10 cellular contexts compared by ENCODE assay signal in the genomic region with DNA sequence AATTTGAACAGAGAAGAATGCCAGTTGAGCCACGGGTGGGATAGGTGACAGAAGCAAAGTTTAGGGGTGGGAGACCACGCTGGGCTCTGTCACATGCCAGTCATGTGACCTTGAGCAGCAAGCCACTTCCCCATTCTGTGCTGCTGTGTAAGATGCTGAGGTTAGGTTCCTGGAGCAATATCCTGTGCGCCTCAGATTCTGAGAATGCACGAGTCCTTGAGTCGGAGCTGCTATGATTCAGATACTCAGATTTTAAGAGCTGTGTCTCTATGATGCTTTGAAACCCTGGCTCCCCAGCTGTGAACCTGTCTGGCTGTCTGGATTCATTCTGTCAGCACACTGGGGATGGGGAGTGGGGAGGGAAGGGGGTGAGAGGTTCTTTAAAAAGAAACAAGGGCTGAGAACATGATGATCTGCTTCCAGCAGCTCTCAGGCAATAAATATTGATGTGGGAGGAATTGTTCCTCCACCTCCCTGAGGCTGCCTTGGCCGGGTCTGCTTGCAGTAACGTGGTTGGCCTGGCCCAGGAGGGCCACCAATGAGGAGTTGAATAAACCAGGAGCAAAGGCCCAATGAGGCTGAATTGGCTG. TPM values are rescaled to one million over a fixed set of nuclear protein-coding genes. Genes with fewer than 3 reads are reported as not detected.
DNase-seq lines count a peak whose midpoint lies in the region; ATAC-seq and TF ChIP-seq lines count a peak whose summit lies in the region.
"Had no signal": no experiment of that assay in that cellular context is flagged by ENCODE, and none has a peak within 500 bp of the region (broad histone marks: within the 10 kb centered on the region; RNA-seq: fewer than 3 reads in every experiment).

No MANE protein-coding gene starts in this region.

- no peaks in the 10 kb centered on the region for H3K27me3 ChIP-seq in testis

- no peak overlapping the region for H3K4me3 ChIP-seq in testis

- intact Hi-C loops in activated T-helper 1 cell treated with anti-CD3 and anti-CD28 coated beads, Interleukin-12 subunit alpha, Interleukin-12 subunit beta, Interleukin-2, Interleukin-4 antibody, amounts not matched to agents 30 ng/mL and 10 ng/mL and 1 ng/mL, durations not matched to agents 14 hours and 24 hours and 36 hours (cut with micrococcal nuclease), result loop anchor here (1.0 to 2.0 kb wide), 2 partner anchors 30 to 39 kb away; no protein-coding TSS in a partner anchor
- intact Hi-C loops in testis (cut with DNase I; ENCODE audit: low total_unique reads), result no loop called here

- DNase-seq in activated naive CD4-positive, alpha-beta T cell treated with anti-CD3 and anti-CD28 coated beads, Interleukin-2, amount 50 U/mL, for 72 hours (ENCODE audit: low spot score in 2 of 2), result no peak
- no peak for DNase-seq in activated naive CD4-positive, alpha-beta T cell (lab: John Stamatoyannopoulos, UW)
- peak; percentile 12 for DNase-seq in activated T-helper 1 cell treated with anti-CD3 and anti-CD28 coated beads, Interleukin-12 subunit alpha, Interleukin-12 subunit beta, Interleukin-2, Interleukin-4 antibody, amounts not matched to agents 30 ng/mL and 10 ng/mL and 1 ng/mL, durations not matched to agents 14 hours and 24 hours and 36 hours (ENCODE audit: low spot score)
- DNase-seq in kidney tubule cell (ENCODE audit: low spot score) (peak; percentile 67), testis (peak; percentile 85), islet precursor cell (no peak), mesenteric fat pad (ENCODE audit: low spot score) (no peak)
- no peak for DNase-seq in central memory CD4-positive, alpha-beta T cell
- DNase-seq: activated T-cell treated with anti-CD3 and anti-CD28 coated beads, Interleukin-2, amount 50 U/mL, for 4 hours had no signal

- H3K27ac ChIP-seq in testis, result peak overlapping the region; percentile 63 to 77

- peak overlapping the region; percentile 0 for H3K4me3 Mint-ChIP-seq in activated T-helper 1 cell treated with anti-CD3 and anti-CD28 coated beads, Interleukin-12 subunit alpha, Interleukin-12 subunit beta, Interleukin-2, Interleukin-4 antibody, amounts not matched to agents 30 ng/mL and 10 ng/mL and 1 ng/mL, durations not matched to agents 14 hours and 24 hours and 36 hours
- H3K4me3 Mint-ChIP-seq: activated T-cell treated with anti-CD3 and anti-CD28 coated beads, Interleukin-2, amount 50 U/mL, for 4 hours had no signal

- no peaks in the 10 kb centered on the region for H3K9me3 Mint-ChIP-seq in activated naive CD4-positive, alpha-beta T cell treated with anti-CD3 and anti-CD28 coated beads, Interleukin-2, amount 50 U/mL, for 72 hours
- no peaks in the 10 kb centered on the region for H3K9me3 Mint-ChIP-seq in activated T-helper 1 cell treated with anti-CD3 and anti-CD28 coated beads, Interleukin-12 subunit alpha, Interleukin-12 subunit beta, Interleukin-2, Interleukin-4 antibody, amounts not matched to agents 30 ng/mL and 10 ng/mL and 1 ng/mL, durations not matched to agents 14 hours and 24 hours and 36 hours
- H3K9me3 Mint-ChIP-seq: activated T-cell treated with anti-CD3 and anti-CD28 coated beads, Interleukin-2, amount 50 U/mL, for 4 hours had no signal

- peaks cover 24% of the 10 kb centered on the region for H3K4me1 ChIP-seq in testis

- WGBS in testis, 2 donors, result 22 to 35% methylated on average over 7 of the region's 7 CpGs

- H3K36me3 ChIP-seq in testis (ENCODE audit: low read depth, missing control alignments), result no peaks in the 10 kb centered on the region

- TF ChIP-seq POLR2A in testis (IDR thresholded peaks at IDR 0.05), result no peak

- peak; percentile 70 to 76 for ATAC-seq in activated naive CD4-positive, alpha-beta T cell treated with anti-CD3 and anti-CD28 coated beads, Interleukin-2, amount 50 U/mL, for 72 hours

- H3K27ac Mint-ChIP-seq in activated naive CD4-positive, alpha-beta T cell treated with anti-CD3 and anti-CD28 coated beads, Interleukin-2, amount 50 U/mL, for 72 hours, result peak overlapping the region; percentile 7 to 50
- peak overlapping the region; percentile 68 for H3K27ac Mint-ChIP-seq in activated T-helper 1 cell treated with anti-CD3 and anti-CD28 coated beads, Interleukin-12 subunit alpha, Interleukin-12 subunit beta, Interleukin-2, Interleukin-4 antibody, amounts not matched to agents 30 ng/mL and 10 ng/mL and 1 ng/mL, durations not matched to agents 14 hours and 24 hours and 36 hours

- peaks cover 13% of the 10 kb centered on the region for H3K27me3 Mint-ChIP-seq in activated T-helper 1 cell treated with anti-CD3 and anti-CD28 coated beads, Interleukin-12 subunit alpha, Interleukin-12 subunit beta, Interleukin-2, Interleukin-4 antibody, amounts not matched to agents 30 ng/mL and 10 ng/mL and 1 ng/mL, durations not matched to agents 14 hours and 24 hours and 36 hours (ENCODE audit: insufficient read depth)

- no peaks in the 10 kb centered on the region for H3K9me3 ChIP-seq in testis

- H3K36me3 Mint-ChIP-seq in activated naive CD4-positive, alpha-beta T cell treated with anti-CD3 and anti-CD28 coated beads, Interleukin-2, amount 50 U/mL, for 72 hours, result no peaks in the 10 kb centered on the region
- no peaks in the 10 kb centered on the region for H3K36me3 Mint-ChIP-seq in activated T-helper 1 cell treated with anti-CD3 and anti-CD28 coated beads, Interleukin-12 subunit alpha, Interleukin-12 subunit beta, Interleukin-2, Interleukin-4 antibody, amounts not matched to agents 30 ng/mL and 10 ng/mL and 1 ng/mL, durations not matched to agents 14 hours and 24 hours and 36 hours (ENCODE audit: low read depth)

- no peak for TF ChIP-seq CTCF in testis (IDR thresholded peaks at IDR 0.05)

- H3K4me1 Mint-ChIP-seq in activated T-helper 1 cell treated with anti-CD3 and anti-CD28 coated beads, Interleukin-12 subunit alpha, Interleukin-12 subunit beta, Interleukin-2, Interleukin-4 antibody, amounts not matched to agents 30 ng/mL and 10 ng/mL and 1 ng/mL, durations not matched to agents 14 hours and 24 hours and 36 hours (ENCODE audit: low read depth), result peaks cover 18% of the 10 kb centered on the region

RNA-seq across cellular contexts. Expression of gene SLCO2B1, which starts 24.0 kb away (rescaled TPM):
- not detected for total RNA-seq in activated naive CD4-positive, alpha-beta T cell treated with anti-CD3 and anti-CD28 coated beads, Interleukin-2, amount 50 U/mL, for 72 hours
- not detected in 2 replicates for total RNA-seq in activated T-helper 1 cell treated with anti-CD3 and anti-CD28 coated beads, Interleukin-12 subunit alpha, Interleukin-12 subunit beta, Interleukin-2, Interleukin-4 antibody, amounts not matched to agents 30 ng/mL and 10 ng/mL and 1 ng/mL, durations not matched to agents 14 hours and 24 hours and 36 hours
- total RNA-seq in testis, result 10 to 100 TPM; 33.2 to 46.2 TPM
- 18.2 TPM for polyA plus RNA-seq in testis (ENCODE audit: insufficient read depth, low read depth, low replicate concordance)
- 185 TPM for total RNA-seq in mesenteric fat pad
- total RNA-seq: G401 had no signal

Comparison
In these comparisons a context has a peak if more than half of its experiments do, and no peak if none do; other contexts are left out.
1. DNase-seq: peak in activated T-helper 1 cell treated with anti-CD3 and anti-CD28 coated beads, Interleukin-12 subunit alpha, Interleukin-12 subunit beta, Interleukin-2, Interleukin-4 antibody, amounts not matched to agents 30 ng/mL and 10 ng/mL and 1 ng/mL, durations not matched to agents 14 hours and 24 hours and 36 hours (single experiment), kidney tubule cell (single experiment) and testis (single experiment); none in activated naive CD4-positive, alpha-beta T cell treated with anti-CD3 and anti-CD28 coated beads, Interleukin-2, amount 50 U/mL, for 72 hours (0 of 2), activated naive CD4-positive, alpha-beta T cell (0 of 4), islet precursor cell (single experiment), central memory CD4-positive, alpha-beta T cell (single experiment) and mesenteric fat pad (single experiment).
2. RNA of gene SLCO2B1, which starts 24.0 kb away (total RNA-seq): 185 TPM in mesenteric fat pad (single experiment) and 33.2 to 46.2 TPM in testis; not detected in activated naive CD4-positive, alpha-beta T cell treated with anti-CD3 and anti-CD28 coated beads, Interleukin-2, amount 50 U/mL, for 72 hours and not detected in activated T-helper 1 cell treated with anti-CD3 and anti-CD28 coated beads, Interleukin-12 subunit alpha, Interleukin-12 subunit beta, Interleukin-2, Interleukin-4 antibody, amounts not matched to agents 30 ng/mL and 10 ng/mL and 1 ng/mL, durations not matched to agents 14 hours and 24 hours and 36 hours; every median in the first group is over 10 times any median in the second.